8 cellular contexts compared by ENCODE assay signal in genomic region chr11:112025682-112026081, GRCh38. TPM values are rescaled to one million over a fixed set of nuclear protein-coding genes. Genes with fewer than 3 reads are reported as not detected.
A peak's percentile ranks its signal among the peaks of the same experiment; 100 is the strongest.
DNase-seq lines count a peak whose midpoint lies in the region; ATAC-seq and TF ChIP-seq lines count a peak whose summit lies in the region.

No MANE protein-coding gene starts in this region.

- peak; percentile 13 for DNase-seq in COR-L47 (lab: John Stamatoyannopoulos, UW)
- peak; percentile 1 for DNase-seq in SK-N-DZ (ENCODE audit: low spot score)
- no peak for DNase-seq in esophagus squamous epithelium (lab: John Stamatoyannopoulos, UW)
- DNase-seq in natural killer cell: no peak
- no peak for DNase-seq in SIG-M5 (lab: John Stamatoyannopoulos, UW)
- DNase-seq in NCI-H446 treated with DMSO at 0.1 percent for 48 hours (lab: John Stamatoyannopoulos, UW): no peak

- peaks cover 11% of the 10 kb centered on the region for H3K36me3 Mint-ChIP-seq in natural killer cell

- intact Hi-C loops in esophagus squamous epithelium (cut with DNase I) (no loop called here), natural killer cell (cut with micrococcal nuclease) (loop anchor here (2.0 kb wide), 1 partner anchor 99 kb away; no protein-coding TSS in a partner anchor)

- H3K27me3 Mint-ChIP-seq in natural killer cell (ENCODE audit: low read depth in 2 of 2): no peaks in the 10 kb centered on the region

- peak overlapping the region; percentile 91 to 94 for H3K27ac Mint-ChIP-seq in natural killer cell

- H3K36me3 ChIP-seq in esophagus squamous epithelium: peaks cover 5 to 41% (median 9%) of the 10 kb centered on the region in 3 donors

- H3K4me3 ChIP-seq in esophagus squamous epithelium: peak overlapping the region; percentile 66 to 93 (median 80)

- H3K9me3 ChIP-seq in esophagus squamous epithelium: no peaks in the 10 kb centered on the region

- WGBS in esophagus squamous epithelium, 2 donors: 0% methylated on average over 2 to 8 of the region's 9 CpGs

- peak overlapping the region; percentile 99 for H3K4me3 Mint-ChIP-seq in natural killer cell

- ATAC-seq in GM21576 (IDR thresholded peaks at IDR 0.05; ENCODE audit: unreplicated experiment) (peak; percentile 1), natural killer cell (peak in 2 of 3 donors; percentile 5 to 17), GM21360 (IDR thresholded peaks at IDR 0.05; ENCODE audit: unreplicated experiment) (no peak)

- H3K27ac ChIP-seq in esophagus squamous epithelium: peak overlapping the region; percentile 94 to 96 (median 95)

- no peak for TF ChIP-seq POLR2A in esophagus squamous epithelium (IDR thresholded peaks at IDR 0.05)

- H3K9me3 Mint-ChIP-seq in natural killer cell: no peaks in the 10 kb centered on the region

- peaks cover 21 to 28% of the 10 kb centered on the region in 2 donors for H3K4me1 Mint-ChIP-seq in natural killer cell

- H3K27me3 ChIP-seq in esophagus squamous epithelium: no peaks in the 10 kb centered on the region

- peaks cover 0 to 26% (median 14%) of the 10 kb centered on the region in 3 donors for H3K4me1 ChIP-seq in esophagus squamous epithelium

- TF ChIP-seq CTCF in esophagus squamous epithelium (IDR thresholded peaks at IDR 0.05) (no peak), natural killer cell (IDR thresholded peaks at IDR 0.05) (no peak)

RNA-seq across cellular contexts. Expression of gene DLAT, which starts 0.5 kb away (rescaled TPM):
- 36.9 and 38.3 TPM in 2 replicates for polyA plus RNA-seq in SK-N-DZ (2014; cell fraction: cytosol; rRNA removed)
- 18.2 and 20.4 TPM in 2 replicates for polyA plus RNA-seq in SK-N-DZ (2014; cell fraction: nucleus; rRNA removed)
- total RNA-seq in esophagus squamous epithelium (10 to 100 TPM; 28.9 to 56.5 (median 39.4) TPM), natural killer cell (10 to 100 TPM; 12.6 to 16.2 (median 15.5) TPM)

RNA-seq across cellular contexts. Expression of gene PIH1D2, which starts 48.1 kb away (rescaled TPM):
- polyA plus RNA-seq in SK-N-DZ (2014; cell fraction: cytosol; rRNA removed): 1.1 and 3.4 TPM in 2 replicates
- 2.7 and 5.8 TPM in 2 replicates for polyA plus RNA-seq in SK-N-DZ (2014; cell fraction: nucleus; rRNA removed)
- total RNA-seq in esophagus squamous epithelium (1 to 10 TPM; 1.7 to 3.3 (median 2.8) TPM), natural killer cell (not detected)

RNA-seq across cellular contexts. Expression of gene NKAPD1, which starts 48.4 kb away (rescaled TPM):
- 16.6 and 18.8 TPM in 2 replicates for polyA plus RNA-seq in SK-N-DZ (2014; cell fraction: cytosol; rRNA removed)
- polyA plus RNA-seq in SK-N-DZ (2014; cell fraction: nucleus; rRNA removed): 9.9 and 12.8 TPM in 2 replicates
- total RNA-seq in esophagus squamous epithelium (10 to 100 TPM in 3 of 4 donors, 1 to 10 TPM in 1; 8.2 to 19.4 (median 13.7) TPM), natural killer cell (10 to 100 TPM; 12.6 to 14.9 (median 13.3) TPM)

Comparison
In these comparisons a context has a peak if more than half of its experiments do, and no peak if none do; other contexts are left out.
1. DNase-seq: peak in COR-L47 (single experiment) and SK-N-DZ (single experiment); none in esophagus squamous epithelium (single experiment), natural killer cell (single experiment), SIG-M5 (single experiment) and NCI-H446 treated with DMSO at 0.1 percent for 48 hours (single experiment).